In the genomic region with DNA sequence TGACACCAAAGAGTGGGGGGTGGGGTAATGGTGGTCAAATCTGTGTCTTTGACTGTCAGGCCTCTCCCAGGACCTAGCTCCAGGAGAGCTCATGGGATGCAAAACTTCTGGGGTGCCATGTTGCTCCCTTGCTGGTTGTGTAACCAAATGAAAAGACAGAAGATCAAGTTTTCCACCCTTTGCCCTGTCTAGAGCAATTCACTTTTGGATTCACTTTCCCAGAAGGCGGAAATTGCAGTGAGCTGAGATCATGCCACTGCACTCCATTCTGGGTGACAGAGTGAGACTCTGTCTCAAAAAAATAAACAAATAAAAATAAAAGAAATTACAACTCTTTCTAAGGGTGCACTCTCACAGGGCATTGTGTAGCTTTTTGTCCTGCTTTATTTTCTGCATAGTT, we compare ENCODE assay signal across 18 cellular contexts.
"Had no signal": no experiment of that assay in that cellular context is flagged by ENCODE, and none has a peak within 500 bp of the region (broad histone marks: within the 10 kb centered on the region; RNA-seq: fewer than 3 reads in every experiment).

No MANE protein-coding gene starts in this region.

- H3K27ac Mint-ChIP-seq: nephron; stimulated activated naive B cell treated with anti-CD40 and anti-IgM and Interleukin-4, amounts not matched to agents 10 μg/mL and 1 μg/mL and 100 μg/mL, for 72 hours had no signal

- H3K4me3 ChIP-seq: psoas muscle, right lobe of liver, testis, tibial nerve had no signal

- H3K4me3 Mint-ChIP-seq: naive B cell; nephron; stimulated activated naive B cell treated with anti-CD40 and anti-IgM and Interleukin-4, amounts not matched to agents 10 μg/mL and 1 μg/mL and 100 μg/mL, for 72 hours; stimulated activated naive CD8-positive, alpha-beta T cell treated with anti-CD3 and anti-CD28 coated beads, Interleukin-15, amount 100 ng/mL, for 72 hours had no signal

- H3K9ac ChIP-seq: parathyroid adenoma had no signal

- H3K4me1 ChIP-seq: parathyroid adenoma, psoas muscle, right lobe of liver, testis, tibial nerve had no signal

- H3K27me3 ChIP-seq: foreskin keratinocyte, right lobe of liver, testis, tibial nerve had no signal

- H3K9me3 ChIP-seq: right lobe of liver, testis had no signal

- H3K36me3 ChIP-seq: right lobe of liver, tibial nerve had no signal

- DNase-seq: dermis blood vessel endothelial cell; erythroblast; foreskin keratinocyte; kidney; left cardiac atrium; midbrain; naive B cell; psoas muscle; retina; right lobe of liver; stimulated activated CD4-positive, alpha-beta T cell treated with anti-CD3 and anti-CD28 coated beads, Interleukin-2, amount 100 ng/mL, for 24 hours; stimulated activated CD4-positive, alpha-beta T cell treated with anti-CD3 and anti-CD28 coated beads, Interleukin-4, amount 100 ng/mL, for 4 hours; stimulated activated naive B cell treated with anti-CD40 and anti-IgM and Interleukin-4, amounts not matched to agents 10 μg/mL and 1 μg/mL and 100 μg/mL, for 72 hours; stimulated activated naive CD8-positive, alpha-beta T cell treated with anti-CD3 and anti-CD28 coated beads, Interleukin-15, amount 100 ng/mL, for 72 hours; testis had no signal

- H3K36me3 Mint-ChIP-seq: naive B cell had no signal

- H3K4me1 Mint-ChIP-seq: naive B cell; nephron; stimulated activated naive CD8-positive, alpha-beta T cell treated with anti-CD3 and anti-CD28 coated beads, Interleukin-15, amount 100 ng/mL, for 72 hours had no signal

- ATAC-seq: foreskin keratinocyte, left cardiac atrium, psoas muscle, right lobe of liver had no signal

- H3K27ac ChIP-seq: parathyroid adenoma, psoas muscle, right lobe of liver, testis, tibial nerve had no signal

- H3K27me3 Mint-ChIP-seq: naive B cell; stimulated activated naive CD8-positive, alpha-beta T cell treated with anti-CD3 and anti-CD28 coated beads, Interleukin-15, amount 100 ng/mL, for 72 hours had no signal
